ENCODE assay signal across 9 cellular contexts in the genomic region with DNA sequence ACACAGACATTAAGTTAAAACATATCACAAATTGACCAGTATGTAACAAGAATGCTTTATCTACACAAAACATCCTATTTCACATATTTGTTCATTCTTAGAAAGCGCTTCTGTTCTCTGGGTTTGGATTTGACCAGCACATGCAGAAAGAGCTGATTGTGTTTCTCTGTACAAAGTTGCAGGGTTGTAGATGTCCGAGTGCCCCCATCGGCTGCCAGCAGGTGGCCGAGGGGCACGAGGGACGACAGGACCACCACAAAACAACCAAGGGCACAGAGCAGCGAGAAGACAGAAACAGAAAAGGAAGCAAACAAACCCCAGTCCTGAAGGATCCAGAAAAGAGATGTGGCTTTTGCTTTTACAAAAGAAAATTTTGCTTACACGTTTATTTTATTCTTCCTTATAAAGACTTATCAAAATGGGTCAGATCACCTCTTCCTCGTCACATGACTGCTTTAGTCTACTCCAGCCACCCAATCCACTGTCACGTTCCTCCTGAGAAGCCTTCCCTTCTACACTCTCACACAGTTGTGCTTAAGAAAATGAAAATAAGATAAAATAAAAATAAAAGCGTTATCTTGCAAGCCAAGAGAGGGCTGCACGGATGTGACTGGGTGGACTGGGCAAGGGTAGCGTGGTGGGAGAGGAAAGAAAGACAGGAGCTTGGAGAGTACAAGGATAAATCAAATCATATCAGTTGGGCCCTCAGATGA. TPM values are rescaled to one million over a fixed set of nuclear protein-coding genes. Genes with fewer than 3 reads are reported as not detected.
A peak's percentile ranks its signal among the peaks of the same experiment; 100 is the strongest.
DNase-seq lines count a peak whose midpoint lies in the region; ATAC-seq and TF ChIP-seq lines count a peak whose summit lies in the region.
"Had no signal": no experiment of that assay in that cellular context is flagged by ENCODE, and none has a peak within 500 bp of the region (broad histone marks: within the 10 kb centered on the region; RNA-seq: fewer than 3 reads in every experiment).

No MANE protein-coding gene starts in this region.

- peak overlapping the region; percentile 76 for H3K27ac Mint-ChIP-seq in activated naive CD8-positive, alpha-beta T cell treated with anti-CD3 and anti-CD28 coated beads, Interleukin-2, amount 10 ng/mL, durations not matched to agents 7 days and 5 days
- no peak overlapping the region for H3K27ac Mint-ChIP-seq in nephron

- H3K4me3 ChIP-seq in GM06990 (replicated peaks; ENCODE audit: low read depth, low read length) = peak overlapping the region; percentile 72

- no peak for TF ChIP-seq POLR2A in GM18505 (IDR thresholded peaks at IDR 0.05; ENCODE audit: borderline replicate concordance, extremely low read depth, insufficient read depth, insufficient read length)

- H3K36me3 ChIP-seq in GM06990 (ENCODE audit: control insufficient read depth, insufficient read depth, low read length) = no peaks in the 10 kb centered on the region

- ATAC-seq in activated naive CD8-positive, alpha-beta T cell treated with anti-CD3 and anti-CD28 coated beads, Interleukin-2, amount 10 ng/mL, durations not matched to agents 7 days and 5 days (ENCODE audit: low read depth) = no peak
- ATAC-seq in GM18505 (IDR thresholded peaks at IDR 0.05; ENCODE audit: unreplicated experiment) = no peak
- ATAC-seq in activated CD4-positive, CD25-positive, alpha-beta regulatory T cell treated with anti-CD3 and anti-CD28 coated beads, Interleukin-2, amount 50 U/mL, for 24 hours = no peak

- peaks cover 14% of the 10 kb centered on the region for H3K4me1 Mint-ChIP-seq in activated naive CD8-positive, alpha-beta T cell treated with anti-CD3 and anti-CD28 coated beads, Interleukin-2, amount 10 ng/mL, durations not matched to agents 7 days and 5 days
- H3K4me1 Mint-ChIP-seq in nephron = peaks cover 18% of the 10 kb centered on the region

- H3K27me3 ChIP-seq in GM06990 (replicated peaks; ENCODE audit: control insufficient read depth, insufficient read depth, low read length) = no peaks in the 10 kb centered on the region

- H3K27me3 Mint-ChIP-seq in activated naive CD8-positive, alpha-beta T cell treated with anti-CD3 and anti-CD28 coated beads, Interleukin-2, amount 10 ng/mL, durations not matched to agents 7 days and 5 days = peaks cover 87% of the 10 kb centered on the region
- H3K27me3 Mint-ChIP-seq in nephron (ENCODE audit: low read depth) = peaks cover 98% of the 10 kb centered on the region

- peaks cover 5% of the 10 kb centered on the region for H3K9me3 Mint-ChIP-seq in activated naive CD8-positive, alpha-beta T cell treated with anti-CD3 and anti-CD28 coated beads, Interleukin-2, amount 10 ng/mL, durations not matched to agents 7 days and 5 days
- H3K9me3 Mint-ChIP-seq in nephron = peaks cover 2% of the 10 kb centered on the region

- POLR2A ChIA-PET in activated naive CD8-positive, alpha-beta T cell treated with anti-CD3 and anti-CD28 coated beads, Interleukin-2, amount 10 ng/mL, durations not matched to agents 7 days and 5 days (lab: Charles Lee) = no interaction called here

- DNase-seq in GM06990 (ENCODE audit: extremely low read depth, insufficient read length) (no peak), KBM-7 (peak; percentile 11), GM20000 (ENCODE audit: low spot score) (no peak)
- no peak for DNase-seq in activated naive CD8-positive, alpha-beta T cell treated with anti-CD3 and anti-CD28 coated beads, Interleukin-2, amount 10 ng/mL, durations not matched to agents 7 days and 5 days
- DNase-seq: NCI-H1694 treated with DMSO at 0.1 percent for 48 hours had no signal

- peaks cover 1% of the 10 kb centered on the region for H3K36me3 Mint-ChIP-seq in activated naive CD8-positive, alpha-beta T cell treated with anti-CD3 and anti-CD28 coated beads, Interleukin-2, amount 10 ng/mL, durations not matched to agents 7 days and 5 days
- no peaks in the 10 kb centered on the region for H3K36me3 Mint-ChIP-seq in nephron (ENCODE audit: low read depth)

- peak overlapping the region; percentile 83 for H3K4me3 Mint-ChIP-seq in activated naive CD8-positive, alpha-beta T cell treated with anti-CD3 and anti-CD28 coated beads, Interleukin-2, amount 10 ng/mL, durations not matched to agents 7 days and 5 days
- H3K4me3 Mint-ChIP-seq in nephron = peak overlapping the region; percentile 81 to 86 (median 86)

- in situ Hi-C loops in KBM-7 (cut with MboI; ENCODE audit: low pct_unique_long_range_greater_than_20kb, low sequenced_read_pairs) = no loop called here

- TF ChIP-seq CTCF in GM06990 (IDR thresholded peaks at IDR 0.05; ENCODE audit: insufficient read depth, low read length, poor library complexity, severe bottlenecking) (peak; percentile 21), nephron (IDR thresholded peaks at IDR 0.05; ENCODE audit: unreplicated experiment in 3 of 3) (no peak), GM20000 (IDR thresholded peaks at IDR 0.05; ENCODE audit: extremely low read depth, missing control alignments) (no peak)

RNA-seq across cellular contexts. Expression of gene OTP, which starts 9.5 kb away (rescaled TPM):
- not detected for total RNA-seq in activated naive CD8-positive, alpha-beta T cell treated with anti-CD3 and anti-CD28 coated beads, Interleukin-2, amount 10 ng/mL, durations not matched to agents 7 days and 5 days
- total RNA-seq: activated CD8-positive, alpha-beta memory T cell treated with anti-CD3 and anti-CD28 coated beads for 36 hours had no signal
